30 cellular contexts compared by ENCODE assay signal in the genomic region with DNA sequence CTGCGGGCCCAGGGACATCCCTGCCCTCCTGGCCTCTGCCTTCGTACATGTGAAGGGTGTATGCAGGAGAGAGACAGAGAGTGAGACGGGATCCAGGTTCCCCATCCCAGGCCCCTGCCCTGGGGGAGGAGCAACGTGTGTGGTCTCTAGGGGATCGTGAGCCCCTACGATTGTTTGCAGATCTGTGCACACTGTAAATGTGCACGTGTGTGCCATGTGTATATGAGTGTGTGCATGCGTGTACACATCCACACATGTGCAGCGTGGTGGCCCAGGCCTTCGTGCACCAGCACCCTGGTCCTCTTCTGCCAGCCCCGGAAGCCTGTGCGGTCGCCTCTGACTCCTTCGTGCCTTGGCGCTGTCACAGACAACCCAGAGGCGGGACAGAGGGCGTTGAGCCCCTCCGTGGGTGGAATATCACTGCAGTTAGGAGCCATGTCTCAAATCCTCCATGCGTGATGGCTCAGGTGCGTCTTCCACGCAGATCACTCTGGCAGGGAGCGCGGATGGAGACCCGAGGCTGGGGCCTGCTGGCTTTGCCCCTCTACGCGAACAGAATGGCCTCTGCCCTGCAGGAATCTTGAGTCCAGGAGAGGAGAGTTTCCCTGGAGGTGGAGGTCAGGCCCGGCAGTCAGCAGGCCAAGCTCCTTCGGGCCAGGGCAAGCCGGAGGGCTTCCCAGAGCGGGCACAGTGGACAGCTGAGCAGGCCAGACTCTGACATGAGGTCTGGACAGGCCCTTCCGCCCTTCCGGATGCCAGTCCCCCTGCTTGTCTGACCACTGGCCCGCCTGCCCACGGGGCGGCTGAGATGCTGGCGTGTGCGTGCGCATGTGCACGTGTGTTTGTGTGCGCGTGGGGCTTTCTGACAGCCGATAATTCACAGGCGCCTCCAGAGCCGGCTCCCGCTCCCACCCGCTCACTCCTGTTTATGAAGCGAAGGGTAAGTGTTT.
"Had no signal": no experiment of that assay in that cellular context is flagged by ENCODE, and none has a peak within 500 bp of the region (broad histone marks: within the 10 kb centered on the region; RNA-seq: fewer than 3 reads in every experiment).

No MANE protein-coding gene starts in this region.

- H3K9me3 ChIP-seq: mucosa of descending colon, ovary, prostate gland, thoracic aorta, vagina had no signal

- H3K4me1 Mint-ChIP-seq: activated naive CD4-positive, alpha-beta T cell treated with anti-CD3 and anti-CD28 coated beads, Interleukin-2, amount 10 ng/mL, durations not matched to agents 7 days and 5 days; activated naive CD8-positive, alpha-beta T cell treated with anti-CD3 and anti-CD28 coated beads, Interleukin-2, amount 10 ng/mL, durations not matched to agents 7 days and 5 days; immature natural killer cell; stimulated activated effector memory CD8-positive, alpha-beta T cell treated with anti-CD3 and anti-CD28 coated beads, Interleukin-12 subunit alpha, Interleukin-12 subunit beta, amount 100 ng/mL, for 72 hours had no signal

- H3K27me3 ChIP-seq: brain microvascular endothelial cell, ovary, vagina had no signal

- DNase-seq: activated CD4-positive, alpha-beta T cell treated with anti-CD3 and anti-CD28 coated beads for 48 hours; activated CD4-positive, alpha-beta T cell treated with anti-CD3 and anti-CD28 coated beads, Interleukin-2, amount 50 U/mL, for 48 hours; activated CD8-positive, alpha-beta memory T cell treated with anti-CD3 and anti-CD28 coated beads, Interleukin-2, amount 50 U/mL, for 4 hours; activated gamma-delta T cell; activated naive CD4-positive, alpha-beta T cell treated with anti-CD3 and anti-CD28 coated beads, Interleukin-2, amount 10 ng/mL, durations not matched to agents 7 days and 5 days; activated naive CD8-positive, alpha-beta T cell treated with anti-CD3 and anti-CD28 coated beads, Interleukin-2, amount 10 ng/mL, durations not matched to agents 7 days and 5 days; activated T-cell treated with anti-CD3 and anti-CD28 coated beads, Interleukin-2, amount 50 U/mL, for 1 hour; brain microvascular endothelial cell; hypothalamus; immature natural killer cell; mesendoderm; ovary; stimulated activated CD4-positive, alpha-beta T cell treated with anti-CD3 and anti-CD28 coated beads, Interleukin-4, amount 100 ng/mL, for 24 hours; T-helper 9 cell; trophoblast cell had no signal

- H3K4me3 Mint-ChIP-seq: activated naive CD4-positive, alpha-beta T cell treated with anti-CD3 and anti-CD28 coated beads, Interleukin-2, amount 10 ng/mL, durations not matched to agents 7 days and 5 days; activated naive CD8-positive, alpha-beta T cell treated with anti-CD3 and anti-CD28 coated beads, Interleukin-2, amount 10 ng/mL, durations not matched to agents 7 days and 5 days; immature natural killer cell; natural killer cell treated with Interleukin-12 subunit alpha and Interleukin-12 subunit beta and Interleukin-15 and Interleukin-18, amount 100 ng/mL, for 72 hours; stimulated activated effector memory CD8-positive, alpha-beta T cell treated with anti-CD3 and anti-CD28 coated beads, Interleukin-12 subunit alpha, Interleukin-12 subunit beta, amount 100 ng/mL, for 72 hours; stimulated activated naive CD8-positive, alpha-beta T cell treated with anti-CD3 and anti-CD28 coated beads, Interleukin-15, Interleukin-2, amounts not matched to agents 100 ng/mL and 50 ng/mL, for 24 hours had no signal

- H3K4me1 ChIP-seq: gastroesophageal sphincter, heart left ventricle, prostate gland, vagina had no signal

- H3K4me3 ChIP-seq: gastroesophageal sphincter, heart left ventricle, lung, mucosa of descending colon, ovary, prostate gland, skin epidermis, thoracic aorta, vagina had no signal

- ATAC-seq: activated CD4-positive, CD25-positive, alpha-beta regulatory T cell treated with anti-CD3 and anti-CD28 coated beads, Interleukin-2, amount 50 U/mL, for 24 hours; gastroesophageal sphincter; heart left ventricle; left lobe of liver; mucosa of descending colon; natural killer cell treated with Interleukin-12 subunit alpha and Interleukin-12 subunit beta and Interleukin-15 and Interleukin-18, amount 100 ng/mL, for 72 hours; sciatic nerve; stimulated activated effector memory CD8-positive, alpha-beta T cell treated with anti-CD3 and anti-CD28 coated beads, Interleukin-12 subunit alpha, Interleukin-12 subunit beta, amount 100 ng/mL, for 72 hours had no signal

- H3K27ac ChIP-seq: brain microvascular endothelial cell, gastroesophageal sphincter, heart left ventricle, ovary, prostate gland, skin epidermis, thoracic aorta, vagina, VCaP had no signal

- H3K36me3 ChIP-seq: brain microvascular endothelial cell, gastroesophageal sphincter, heart left ventricle, ovary, prostate gland, thoracic aorta, vagina had no signal

- H3K36me3 Mint-ChIP-seq: activated naive CD4-positive, alpha-beta T cell treated with anti-CD3 and anti-CD28 coated beads, Interleukin-2, amount 10 ng/mL, durations not matched to agents 7 days and 5 days; activated naive CD8-positive, alpha-beta T cell treated with anti-CD3 and anti-CD28 coated beads, Interleukin-2, amount 10 ng/mL, durations not matched to agents 7 days and 5 days; immature natural killer cell; natural killer cell treated with Interleukin-12 subunit alpha and Interleukin-12 subunit beta and Interleukin-15 and Interleukin-18, amount 100 ng/mL, for 72 hours; stimulated activated effector memory CD8-positive, alpha-beta T cell treated with anti-CD3 and anti-CD28 coated beads, Interleukin-12 subunit alpha, Interleukin-12 subunit beta, amount 100 ng/mL, for 72 hours had no signal

- H3K9me3 Mint-ChIP-seq: activated naive CD4-positive, alpha-beta T cell treated with anti-CD3 and anti-CD28 coated beads, Interleukin-2, amount 10 ng/mL, durations not matched to agents 7 days and 5 days; activated naive CD8-positive, alpha-beta T cell treated with anti-CD3 and anti-CD28 coated beads, Interleukin-2, amount 10 ng/mL, durations not matched to agents 7 days and 5 days; natural killer cell treated with Interleukin-12 subunit alpha and Interleukin-12 subunit beta and Interleukin-15 and Interleukin-18, amount 100 ng/mL, for 72 hours; stimulated activated effector memory CD8-positive, alpha-beta T cell treated with anti-CD3 and anti-CD28 coated beads, Interleukin-12 subunit alpha, Interleukin-12 subunit beta, amount 100 ng/mL, for 72 hours; stimulated activated naive CD8-positive, alpha-beta T cell treated with anti-CD3 and anti-CD28 coated beads, Interleukin-15, Interleukin-2, amounts not matched to agents 100 ng/mL and 50 ng/mL, for 24 hours had no signal

- H3K27ac Mint-ChIP-seq: activated naive CD4-positive, alpha-beta T cell treated with anti-CD3 and anti-CD28 coated beads, Interleukin-2, amount 10 ng/mL, durations not matched to agents 7 days and 5 days; activated naive CD8-positive, alpha-beta T cell treated with anti-CD3 and anti-CD28 coated beads, Interleukin-2, amount 10 ng/mL, durations not matched to agents 7 days and 5 days; immature natural killer cell; natural killer cell treated with Interleukin-12 subunit alpha and Interleukin-12 subunit beta and Interleukin-15 and Interleukin-18, amount 100 ng/mL, for 72 hours; stimulated activated effector memory CD8-positive, alpha-beta T cell treated with anti-CD3 and anti-CD28 coated beads, Interleukin-12 subunit alpha, Interleukin-12 subunit beta, amount 100 ng/mL, for 72 hours; stimulated activated naive CD8-positive, alpha-beta T cell treated with anti-CD3 and anti-CD28 coated beads, Interleukin-15, Interleukin-2, amounts not matched to agents 100 ng/mL and 50 ng/mL, for 24 hours had no signal
